In the genomic region with DNA sequence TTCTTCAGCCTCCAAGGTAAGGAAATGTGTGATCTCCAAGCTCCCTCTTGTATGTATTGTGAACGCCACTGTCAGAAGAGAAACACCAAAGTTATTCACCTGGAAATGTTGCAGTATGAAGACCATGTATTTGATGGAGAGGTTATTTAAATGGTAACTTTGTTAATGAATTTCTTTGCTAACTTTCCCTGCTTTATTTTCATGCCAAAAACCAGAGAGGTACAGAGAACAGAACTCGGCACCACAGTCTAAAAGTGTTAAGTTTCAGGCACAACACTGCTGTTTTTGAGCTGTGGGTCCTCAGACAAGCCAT, we compare ENCODE assay signal across 8 cellular contexts.
DNase-seq lines count a peak whose midpoint lies in the region; TF ChIP-seq lines count a peak whose summit lies in the region.

No MANE protein-coding gene starts in this region.

- H3K9me3 ChIP-seq in Loucy (ENCODE audit: insufficient read depth, low read depth, low read length) (no peaks in the 10 kb centered on the region), neural cell (ENCODE audit: low read length) (no peaks in the 10 kb centered on the region), SJCRH30 (replicated peaks) (no peaks in the 10 kb centered on the region)

- H3K4me2 ChIP-seq in Loucy (ENCODE audit: low read depth, low read length, poor library complexity, severe bottlenecking) (peak overlapping the region; percentile 75), neural cell (ENCODE audit: low read length) (no peak overlapping the region)

- TF ChIP-seq EP300 in neural cell (conservative IDR thresholded peaks at IDR 0.05; ENCODE audit: poor library complexity, severe bottlenecking), result no peak

- H3K27me3 Mint-ChIP-seq in chondrocyte (ENCODE audit: low read depth), result no peaks in the 10 kb centered on the region

- no peak overlapping the region for H3K9ac ChIP-seq in Loucy (ENCODE audit: low read depth, low read length, poor library complexity, severe bottlenecking)
- H3K9ac ChIP-seq in neural cell (ENCODE audit: low read length), result no peak overlapping the region

- H3K79me2 ChIP-seq in ACC112 (ENCODE audit: control insufficient read depth, insufficient read depth, low read length, unreplicated experiment) (no peaks in the 10 kb centered on the region), Loucy (ENCODE audit: insufficient read depth, low read length) (no peaks in the 10 kb centered on the region), neural cell (replicated peaks; ENCODE audit: insufficient read depth, low read length) (no peaks in the 10 kb centered on the region)

- H3K9me3 Mint-ChIP-seq in chondrocyte (ENCODE audit: low read depth), result peaks cover 4% of the 10 kb centered on the region

- H3K4me1 ChIP-seq in ACC112 (ENCODE audit: control insufficient read depth, insufficient read depth, low read length, unreplicated experiment), result peaks cover 16% of the 10 kb centered on the region
- H3K4me1 ChIP-seq in Loucy (ENCODE audit: insufficient read depth, low read length, poor library complexity, severe bottlenecking), result peaks cover 17% of the 10 kb centered on the region
- H3K4me1 ChIP-seq in SJCRH30, result no peaks in the 10 kb centered on the region

- DNase-seq in chondrocyte (ENCODE audit: low spot score) (no peak), NCI-H1417 treated with DMSO at 0.1 percent for 48 hours (lab: John Stamatoyannopoulos, UW) (no peak), DMS53 (lab: John Stamatoyannopoulos, UW) (no peak), AG08395 (ENCODE audit: low spot score) (no peak), SJCRH30 (no peak)

- H2AFZ ChIP-seq in ACC112 (ENCODE audit: low read length, unreplicated experiment) (peak overlapping the region; percentile 97), Loucy (ENCODE audit: low read length) (peak overlapping the region; percentile 80), neural cell (ENCODE audit: low read depth, low read length) (no peak overlapping the region)

- peaks cover 8% of the 10 kb centered on the region for H3K4me1 Mint-ChIP-seq in chondrocyte (ENCODE audit: low read depth)

- H3K27ac ChIP-seq in ACC112 (ENCODE audit: low read depth, low read length) (no peak overlapping the region), neural cell (ENCODE audit: low read length) (no peak overlapping the region), SJCRH30 (no peak overlapping the region)

- no peak overlapping the region for H3K27ac Mint-ChIP-seq in chondrocyte (ENCODE audit: unreplicated experiment)

- TF ChIP-seq CTCF in Loucy (conservative IDR thresholded peaks at IDR 0.05; ENCODE audit: low read length), result peak; percentile 13; the same call in 1 of the 2 replicates
- peak; percentile 52 for TF ChIP-seq CTCF in chondrocyte (IDR thresholded peaks at IDR 0.05)
- TF ChIP-seq CTCF in neural cell (IDR thresholded peaks at IDR 0.05; ENCODE audit: poor library complexity, severe bottlenecking), result peak; percentile 5

- H3K4me3 Mint-ChIP-seq in chondrocyte (ENCODE audit: unreplicated experiment), result no peak overlapping the region

- H4K20me1 ChIP-seq in Loucy (ENCODE audit: insufficient read depth, low read length, poor library complexity, severe bottlenecking), result no peaks in the 10 kb centered on the region
- H4K20me1 ChIP-seq in neural cell (ENCODE audit: insufficient read depth), result no peaks in the 10 kb centered on the region

- H3F3A ChIP-seq in Loucy (ENCODE audit: low read depth) (no peaks in the 10 kb centered on the region), neural cell (ENCODE audit: insufficient read depth, low read length, poor library complexity, severe bottlenecking) (no peaks in the 10 kb centered on the region)

- H3K36me3 ChIP-seq in ACC112 (ENCODE audit: insufficient read depth, low read length) (no peaks in the 10 kb centered on the region), Loucy (ENCODE audit: insufficient read depth, low read length) (no peaks in the 10 kb centered on the region), neural cell (ENCODE audit: insufficient read depth, low read length) (no peaks in the 10 kb centered on the region), SJCRH30 (no peaks in the 10 kb centered on the region)

- H3K9me2 ChIP-seq in Loucy (replicated peaks; ENCODE audit: low read depth, low read length) (no peaks in the 10 kb centered on the region), neural cell (ENCODE audit: insufficient read depth, low read length) (no peaks in the 10 kb centered on the region)

- H3K36me3 Mint-ChIP-seq in chondrocyte (ENCODE audit: low read depth), result no peaks in the 10 kb centered on the region

- no peak for TF ChIP-seq RAD21 in neural cell (conservative IDR thresholded peaks at IDR 0.05)

- H3K4me3 ChIP-seq in ACC112 (ENCODE audit: low read depth, low read length) (peak overlapping the region; percentile 68), Loucy (ENCODE audit: low read length, poor library complexity, severe bottlenecking) (peak overlapping the region; percentile 68), neural cell (ENCODE audit: low read length) (no peak overlapping the region), SJCRH30 (no peak overlapping the region)

- H3K27me3 ChIP-seq in ACC112 (ENCODE audit: insufficient read depth, low read length) (no peaks in the 10 kb centered on the region), Loucy (ENCODE audit: insufficient read depth, low read length, poor library complexity, severe bottlenecking) (no peaks in the 10 kb centered on the region), neural cell (ENCODE audit: insufficient read depth, low read depth, low read length) (no peaks in the 10 kb centered on the region), SJCRH30 (no peaks in the 10 kb centered on the region)

TF ChIP-seq in neural cell, 6 proteins besides CTCF, POLR2A, EP300 and RAD21:
- TF ChIP-seq MXI1 (conservative IDR thresholded peaks at IDR 0.05; ENCODE audit: poor library complexity, severe bottlenecking) (no peak), SMC3 (conservative IDR thresholded peaks at IDR 0.05; ENCODE audit: poor library complexity) (no peak), TAF1 (IDR thresholded peaks at IDR 0.05; ENCODE audit: low read depth) (no peak), EZH2 (IDR thresholded peaks at IDR 0.05; ENCODE audit: borderline replicate concordance, insufficient read depth, low read length, poor library complexity, severe bottlenecking) (no peak), POLR2AphosphoS5 (IDR thresholded peaks at IDR 0.05) (no peak)
- TF ChIP-seq, protein P1, sequence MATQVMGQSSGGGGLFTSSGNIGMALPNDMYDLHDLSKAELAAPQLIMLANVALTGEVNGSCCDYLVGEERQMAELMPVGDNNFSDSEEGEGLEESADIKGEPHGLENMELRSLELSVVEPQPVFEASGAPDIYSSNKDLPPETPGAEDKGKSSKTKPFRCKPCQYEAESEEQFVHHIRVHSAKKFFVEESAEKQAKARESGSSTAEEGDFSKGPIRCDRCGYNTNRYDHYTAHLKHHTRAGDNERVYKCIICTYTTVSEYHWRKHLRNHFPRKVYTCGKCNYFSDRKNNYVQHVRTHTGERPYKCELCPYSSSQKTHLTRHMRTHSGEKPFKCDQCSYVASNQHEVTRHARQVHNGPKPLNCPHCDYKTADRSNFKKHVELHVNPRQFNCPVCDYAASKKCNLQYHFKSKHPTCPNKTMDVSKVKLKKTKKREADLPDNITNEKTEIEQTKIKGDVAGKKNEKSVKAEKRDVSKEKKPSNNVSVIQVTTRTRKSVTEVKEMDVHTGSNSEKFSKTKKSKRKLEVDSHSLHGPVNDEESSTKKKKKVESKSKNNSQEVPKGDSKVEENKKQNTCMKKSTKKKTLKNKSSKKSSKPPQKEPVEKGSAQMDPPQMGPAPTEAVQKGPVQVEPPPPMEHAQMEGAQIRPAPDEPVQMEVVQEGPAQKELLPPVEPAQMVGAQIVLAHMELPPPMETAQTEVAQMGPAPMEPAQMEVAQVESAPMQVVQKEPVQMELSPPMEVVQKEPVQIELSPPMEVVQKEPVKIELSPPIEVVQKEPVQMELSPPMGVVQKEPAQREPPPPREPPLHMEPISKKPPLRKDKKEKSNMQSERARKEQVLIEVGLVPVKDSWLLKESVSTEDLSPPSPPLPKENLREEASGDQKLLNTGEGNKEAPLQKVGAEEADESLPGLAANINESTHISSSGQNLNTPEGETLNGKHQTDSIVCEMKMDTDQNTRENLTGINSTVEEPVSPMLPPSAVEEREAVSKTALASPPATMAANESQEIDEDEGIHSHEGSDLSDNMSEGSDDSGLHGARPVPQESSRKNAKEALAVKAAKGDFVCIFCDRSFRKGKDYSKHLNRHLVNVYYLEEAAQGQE (IDR thresholded peaks at IDR 0.05; ENCODE audit: borderline replicate concordance), result no peak

Comparison
In these comparisons a context has a peak if more than half of its experiments do, and no peak if none do; other contexts are left out.
1. H3K4me3 ChIP-seq: peak in ACC112 (single experiment) and Loucy (single experiment); none in neural cell (single experiment) and SJCRH30 (single experiment).
2. Peak in every context shown above with its lines, with median percentiles within 50 percentile points of each other: CTCF ChIP-seq.